ENCODE assay signal across 17 cellular contexts in the genomic region with DNA sequence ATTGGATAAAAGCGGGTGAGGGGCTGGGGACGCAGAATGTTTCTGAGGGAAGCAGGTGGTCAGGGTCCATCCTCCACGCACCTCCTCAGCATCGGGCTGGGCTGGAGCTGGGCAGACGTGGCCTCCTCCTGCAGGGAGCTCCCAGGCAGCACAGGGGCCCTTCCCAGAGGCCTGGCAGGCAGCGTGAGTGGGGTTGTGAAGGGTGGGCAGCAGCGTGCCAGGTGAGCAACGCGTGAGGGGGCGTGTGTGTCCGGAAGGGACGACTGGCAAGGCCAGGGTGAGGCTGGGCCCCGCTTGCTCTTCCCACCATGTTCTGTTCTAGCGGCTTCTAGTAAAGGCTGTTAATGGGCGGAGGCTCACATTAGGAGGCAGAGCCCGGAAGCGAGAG.
"Had no signal": no experiment of that assay in that cellular context is flagged by ENCODE, and none has a peak within 500 bp of the region (broad histone marks: within the 10 kb centered on the region; RNA-seq: fewer than 3 reads in every experiment).

No MANE protein-coding gene starts in this region.

- DNase-seq: activated CD4-positive, alpha-beta T cell treated with anti-CD3 and anti-CD28 coated beads for 1 hour; activated CD8-positive, alpha-beta memory T cell treated with anti-CD3 and anti-CD28 coated beads, Interleukin-2, amount 50 U/mL, for 4 hours; activated T-cell treated with anti-CD3 and anti-CD28 coated beads, Interleukin-2, amount 50 U/mL, for 24 hours; midbrain; occipital lobe; retina; stimulated activated CD4-positive, alpha-beta T cell treated with anti-CD3 and anti-CD28 coated beads, Interleukin-4, amount 100 ng/mL, for 24 hours; stimulated activated naive CD4-positive, alpha-beta T cell treated with Interleukin-2 at 50 U/mL for 16 hours; T-helper 9 cell had no signal

- H3K4me3 ChIP-seq: thoracic aorta had no signal

- H3K36me3 Mint-ChIP-seq: activated naive CD4-positive, alpha-beta T cell treated with anti-CD3 and anti-CD28 coated beads, Interleukin-2, amount 50 U/mL, for 72 hours; type B pancreatic cell had no signal

- H3K27ac Mint-ChIP-seq: activated T-cell treated with anti-CD3 and anti-CD28 coated beads, Interleukin-2, amount 50 U/mL, for 24 hours; activated T-helper 17 cell treated with anti-CD3 and anti-CD28 coated beads, Interleukin-2, amount 50 U/mL, for 72 hours; nephron; type B pancreatic cell had no signal

- H3K9me3 Mint-ChIP-seq: activated naive CD4-positive, alpha-beta T cell treated with anti-CD3 and anti-CD28 coated beads, Interleukin-2, amount 50 U/mL, for 72 hours; activated T-cell treated with anti-CD3 and anti-CD28 coated beads, Interleukin-2, amount 50 U/mL, for 24 hours; activated T-helper 17 cell treated with anti-CD3 and anti-CD28 coated beads, Interleukin-2, amount 50 U/mL, for 72 hours; nephron; type B pancreatic cell had no signal

- H3K4me1 Mint-ChIP-seq: activated T-helper 17 cell treated with anti-CD3 and anti-CD28 coated beads, Interleukin-2, amount 50 U/mL, for 72 hours had no signal

- H3K9me3 ChIP-seq: thoracic aorta had no signal

- ATAC-seq: activated naive CD4-positive, alpha-beta T cell treated with anti-CD3 and anti-CD28 coated beads, Interleukin-2, amount 50 U/mL, for 72 hours; activated T-helper 17 cell treated with anti-CD3 and anti-CD28 coated beads, Interleukin-2, amount 50 U/mL, for 72 hours; left lobe of liver had no signal

- H3K27ac ChIP-seq: thoracic aorta had no signal

- H3K4me3 Mint-ChIP-seq: activated T-cell treated with anti-CD3 and anti-CD28 coated beads, Interleukin-2, amount 50 U/mL, for 24 hours; activated T-helper 17 cell treated with anti-CD3 and anti-CD28 coated beads, Interleukin-2, amount 50 U/mL, for 72 hours; nephron; type B pancreatic cell had no signal

- H3K27me3 Mint-ChIP-seq: activated T-cell treated with anti-CD3 and anti-CD28 coated beads, Interleukin-2, amount 50 U/mL, for 24 hours; activated T-helper 17 cell treated with anti-CD3 and anti-CD28 coated beads, Interleukin-2, amount 50 U/mL, for 72 hours; type B pancreatic cell had no signal

- FAIRE-seq: bronchial epithelial cell, keratinocyte had no signal
